ENCODE assay signal across 8 cellular contexts in the genomic region with DNA sequence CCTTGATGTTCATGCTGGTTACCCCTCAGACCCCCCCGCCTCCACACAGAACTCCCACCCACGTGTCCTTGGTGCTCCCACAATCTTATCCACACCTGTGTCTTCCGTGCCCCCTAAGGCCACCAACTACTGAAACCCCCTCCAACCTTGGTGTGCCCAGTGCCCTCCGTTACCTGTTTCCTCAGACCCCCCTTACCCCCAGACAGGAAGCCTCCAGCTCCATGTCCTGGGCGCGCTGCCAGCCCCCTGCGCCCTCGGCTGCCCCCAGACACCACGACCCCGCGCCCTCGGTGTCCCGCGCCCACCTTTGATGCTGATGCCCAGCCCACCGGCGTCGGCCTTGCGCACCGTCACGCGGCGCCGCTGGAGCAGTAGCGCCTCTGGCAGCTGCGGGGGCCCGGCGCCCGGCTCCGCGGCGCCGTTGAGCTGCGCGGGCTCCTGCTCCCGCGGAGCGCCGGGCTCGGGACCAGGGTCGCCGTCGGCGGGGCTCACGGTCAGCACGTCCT. TPM values are rescaled to one million over a fixed set of nuclear protein-coding genes. Genes with fewer than 3 reads are reported as not detected.
DNase-seq lines count a peak whose midpoint lies in the region; ATAC-seq lines count a peak whose summit lies in the region.

No MANE protein-coding gene starts in this region.

- H3K27ac Mint-ChIP-seq in T-helper 17 cell = peak overlapping the region; percentile 24
- H3K27ac Mint-ChIP-seq in effector memory CD8-positive, alpha-beta T cell = peak overlapping the region in 1 of 2 donors; percentile 79

- H3K9ac ChIP-seq in mucosa of stomach (ENCODE audit: low read length) = peak overlapping the region; percentile 47

- H3K4me1 Mint-ChIP-seq in T-helper 17 cell = peaks cover 17% of the 10 kb centered on the region
- H3K4me1 Mint-ChIP-seq in effector memory CD8-positive, alpha-beta T cell (ENCODE audit: low read depth in 2 of 2) = peaks cover 6 to 17% of the 10 kb centered on the region in 2 donors

- 2% methylated on average over 45 of the region's 45 CpGs for WGBS in urinary bladder

- no peaks in the 10 kb centered on the region for H3K9me3 Mint-ChIP-seq in effector memory CD8-positive, alpha-beta T cell

- H3K36me3 ChIP-seq in mucosa of stomach (ENCODE audit: control insufficient read depth, insufficient read depth, low read length) (no peaks in the 10 kb centered on the region), urinary bladder (ENCODE audit: insufficient read depth) (no peaks in the 10 kb centered on the region)

- H3K27me3 Mint-ChIP-seq in T-helper 17 cell = no peaks in the 10 kb centered on the region
- no peaks in the 10 kb centered on the region for H3K27me3 Mint-ChIP-seq in effector memory CD8-positive, alpha-beta T cell

- peak; percentile 15 for ATAC-seq in HG02610 (IDR thresholded peaks at IDR 0.05; ENCODE audit: unreplicated experiment)
- peak; percentile 14 for ATAC-seq in T-helper 17 cell
- ATAC-seq in effector memory CD8-positive, alpha-beta T cell (replicated peaks) = peak; percentile 7
- ATAC-seq in GM18519 (IDR thresholded peaks at IDR 0.05; ENCODE audit: low FRiP score, unreplicated experiment) = no peak

- H3K27me3 ChIP-seq in mucosa of stomach (ENCODE audit: control insufficient read depth, insufficient read depth, low read length) = no peaks in the 10 kb centered on the region

- peak; percentile 37 for DNase-seq in ELR (ENCODE audit: low read depth)
- peak in 1 of 3 donors; percentile 14 for DNase-seq in T-helper 17 cell
- DNase-seq in effector memory CD8-positive, alpha-beta T cell = peak in 1 of 3 experiments; percentile 1
- DNase-seq in foreskin melanocyte = no peak

- H3K27ac ChIP-seq in urinary bladder (ENCODE audit: low read depth) = peak overlapping the region; percentile 41

- peak overlapping the region; percentile 88 for H3K4me3 Mint-ChIP-seq in T-helper 17 cell
- peak overlapping the region; percentile 94 to 95 for H3K4me3 Mint-ChIP-seq in effector memory CD8-positive, alpha-beta T cell

- no peaks in the 10 kb centered on the region for H3K36me3 Mint-ChIP-seq in T-helper 17 cell (ENCODE audit: low read depth)
- H3K36me3 Mint-ChIP-seq in effector memory CD8-positive, alpha-beta T cell (ENCODE audit: insufficient read depth) = peaks cover 8% of the 10 kb centered on the region

- no peaks in the 10 kb centered on the region for H3K9me3 ChIP-seq in T-helper 17 cell (ENCODE audit: control insufficient read depth, low read length, poor library complexity, severe bottlenecking)
- H3K9me3 ChIP-seq in mucosa of stomach (ENCODE audit: control insufficient read depth, low read length) = no peaks in the 10 kb centered on the region

- H3K4me1 ChIP-seq in mucosa of stomach (ENCODE audit: control insufficient read depth, insufficient read depth, low read length) (peaks cover 18% of the 10 kb centered on the region), urinary bladder (ENCODE audit: insufficient read depth) (no peaks in the 10 kb centered on the region)

- H3K4me3 ChIP-seq in mucosa of stomach (ENCODE audit: low read length) (no peak overlapping the region), urinary bladder (ENCODE audit: low read depth, low read length) (peak overlapping the region; percentile 88)

RNA-seq across cellular contexts. Expression of gene SNTA1, which starts 0.5 kb away (rescaled TPM):
- total RNA-seq in T-helper 17 cell (1 to 10 TPM; 5.6 to 6.6 TPM), urinary bladder (9.3 TPM)
- 50.6 TPM for polyA plus RNA-seq in urinary bladder

RNA-seq across cellular contexts. Expression of gene CDK5RAP1, which starts 41.7 kb away (rescaled TPM):
- total RNA-seq in T-helper 17 cell = 10 to 100 TPM; 55.6 to 61.9 TPM
- total RNA-seq in urinary bladder = 16.5 TPM
- polyA plus RNA-seq in urinary bladder = 22.6 TPM

RNA-seq across cellular contexts. Expression of gene CBFA2T2, which starts 46.8 kb away (rescaled TPM):
- total RNA-seq in T-helper 17 cell (10 to 100 TPM; 26.6 to 29.5 TPM), urinary bladder (16.0 TPM)
- 12.5 TPM for polyA plus RNA-seq in urinary bladder
